ENCODE assay signal across 16 cellular contexts in genomic region chr4:13089659-13089998, GRCh38.
A peak's percentile ranks its signal among the peaks of the same experiment; 100 is the strongest.
DNase-seq lines count a peak whose midpoint lies in the region; ATAC-seq and TF ChIP-seq lines count a peak whose summit lies in the region.
"Had no signal": no experiment of that assay in that cellular context is flagged by ENCODE, and none has a peak within 500 bp of the region (broad histone marks: within the 10 kb centered on the region; RNA-seq: fewer than 3 reads in every experiment).

No MANE protein-coding gene starts in this region.

- TF ChIP-seq CTCF in GM23338 (conservative IDR thresholded peaks at IDR 0.05; ENCODE audit: low read depth in 2 of 2), result no peak
- TF ChIP-seq CTCF in WTC11 (IDR thresholded peaks at IDR 0.05), result no peak

- H3F3A ChIP-seq in GM23338 (replicated peaks; ENCODE audit: low read depth), result no peaks in the 10 kb centered on the region

- H3K36me3 Mint-ChIP-seq in GM23338 (ENCODE audit: low read depth) (no peaks in the 10 kb centered on the region), WTC11 (no peaks in the 10 kb centered on the region)
- H3K36me3 Mint-ChIP-seq in activated naive CD8-positive, alpha-beta T cell treated with anti-CD3 and anti-CD28 coated beads, Interleukin-2, amount 50 U/mL, for 24 hours (ENCODE audit: low read depth), result no peaks in the 10 kb centered on the region

- peaks cover 9% of the 10 kb centered on the region for H3K4me1 ChIP-seq in GM23338 (ENCODE audit: insufficient read depth)
- H3K4me1 ChIP-seq in muscle layer of colon (ENCODE audit: insufficient read depth, low read length), result peaks cover 28% of the 10 kb centered on the region
- H3K4me1 ChIP-seq: BE2C, Peyer's patch, SJSA1 had no signal

- no peak overlapping the region for H3K27ac ChIP-seq in GM23338 (ENCODE audit: low read depth)
- peak overlapping the region; percentile 26 for H3K27ac ChIP-seq in muscle layer of colon (ENCODE audit: low read depth, low read length)
- H3K27ac ChIP-seq: Peyer's patch, SJSA1 had no signal

- no peaks in the 10 kb centered on the region for H3K9me3 ChIP-seq in muscle layer of colon (ENCODE audit: low read length)
- H3K9me3 ChIP-seq: BE2C, Peyer's patch, SJSA1 had no signal

- DNase-seq in DMS79 (lab: John Stamatoyannopoulos, UW) (peak; percentile 1), GM23338 (ENCODE audit: low spot score) (peak; percentile 28), WTC11 (ENCODE audit: low spot score) (no peak), NCI-H446 (lab: John Stamatoyannopoulos, UW) (no peak), NCI-H2196 (lab: John Stamatoyannopoulos, UW; ENCODE audit: unreplicated experiment) (no peak)
- no peak for DNase-seq in activated naive CD8-positive, alpha-beta T cell treated with anti-CD3 and anti-CD28 coated beads, Interleukin-2, amount 50 U/mL, for 24 hours
- DNase-seq: BE2C, GOT3, NCI-H1092 treated with DMSO at 0.1 percent for 48 hours, NCI-H510A, NCI-H748 treated with DMSO at 0.1 percent for 48 hours, Peyer's patch, T-helper 1 cell had no signal

- H3K9ac ChIP-seq in muscle layer of colon (ENCODE audit: low read length), result no peak overlapping the region

- no peaks in the 10 kb centered on the region for H3K36me3 ChIP-seq in GM23338 (ENCODE audit: insufficient read depth)
- no peaks in the 10 kb centered on the region for H3K36me3 ChIP-seq in muscle layer of colon (ENCODE audit: insufficient read depth, low read length)
- H3K36me3 ChIP-seq: BE2C, Peyer's patch, SJSA1 had no signal

- H3K27ac Mint-ChIP-seq in GM23338 (no peak overlapping the region), WTC11 (peak overlapping the region; percentile 27; the same call in 1 of the 2 replicates)
- H3K27ac Mint-ChIP-seq in activated naive CD8-positive, alpha-beta T cell treated with anti-CD3 and anti-CD28 coated beads, Interleukin-2, amount 50 U/mL, for 24 hours, result no peak overlapping the region

- no peak overlapping the region for H2AFZ ChIP-seq in GM23338

- no peak overlapping the region for H3K4me2 ChIP-seq in GM23338

- H3K27me3 Mint-ChIP-seq in GM23338 (ENCODE audit: insufficient read depth, low read depth, poor library complexity) (no peaks in the 10 kb centered on the region), WTC11 (ENCODE audit: low read depth) (no peaks in the 10 kb centered on the region; the same call in 1 of the 2 replicates)
- H3K27me3 Mint-ChIP-seq in activated naive CD8-positive, alpha-beta T cell treated with anti-CD3 and anti-CD28 coated beads, Interleukin-2, amount 50 U/mL, for 24 hours, result peaks cover 2% of the 10 kb centered on the region

- peaks cover 9% of the 10 kb centered on the region for H3K4me1 Mint-ChIP-seq in GM23338
- H3K4me1 Mint-ChIP-seq in WTC11, result peaks cover 13% of the 10 kb centered on the region
- H3K4me1 Mint-ChIP-seq in activated naive CD8-positive, alpha-beta T cell treated with anti-CD3 and anti-CD28 coated beads, Interleukin-2, amount 50 U/mL, for 24 hours, result no peaks in the 10 kb centered on the region

- H3K4me3 Mint-ChIP-seq in GM23338 (no peak overlapping the region), WTC11 (no peak overlapping the region)
- no peak overlapping the region for H3K4me3 Mint-ChIP-seq in activated naive CD8-positive, alpha-beta T cell treated with anti-CD3 and anti-CD28 coated beads, Interleukin-2, amount 50 U/mL, for 24 hours

- peaks cover 4% of the 10 kb centered on the region; the same call in 1 of the 2 replicates for H3K9me2 ChIP-seq in GM23338 (ENCODE audit: insufficient read depth)

- CTCF ChIA-PET in WTC11 (lab: Charles Lee), result no interaction called here

- POLR2A ChIA-PET in WTC11 (lab: Charles Lee), result interaction anchor here (1.0 kb wide), 1 partner anchor 56 kb away, joined by 3 read pairs; no protein-coding TSS in a partner anchor

- no peak overlapping the region for H3K4me3 ChIP-seq in GM23338
- H3K4me3 ChIP-seq in muscle layer of colon (ENCODE audit: low read depth in 1 of 2, low read length in 2 of 2), result no peak overlapping the region
- H3K4me3 ChIP-seq: K562, Peyer's patch, SJSA1 had no signal

- H3K79me2 ChIP-seq in GM23338 (replicated peaks; ENCODE audit: insufficient read depth), result no peaks in the 10 kb centered on the region

- H4K20me1 ChIP-seq in GM23338 (replicated peaks; ENCODE audit: insufficient read depth), result no peaks in the 10 kb centered on the region

- ATAC-seq in GM23338 (peak; percentile 79), WTC11 (0 out of 2 replicates have a peak, but pooled peaks have one; percentile 56)
- ATAC-seq in activated naive CD8-positive, alpha-beta T cell treated with anti-CD3 and anti-CD28 coated beads, Interleukin-2, amount 50 U/mL, for 24 hours, result no peak
- ATAC-seq: K562 had no signal

- H3K27me3 ChIP-seq in GM23338 (ENCODE audit: insufficient read depth), result no peaks in the 10 kb centered on the region
- no peaks in the 10 kb centered on the region for H3K27me3 ChIP-seq in muscle layer of colon (ENCODE audit: control insufficient read depth in 1 of 2, insufficient read depth in 2 of 2, low read length in 2 of 2)
- H3K27me3 ChIP-seq: BE2C, Peyer's patch had no signal

- H3K9me3 Mint-ChIP-seq in GM23338, result 0 out of 3 replicates have a peak, but pooled peaks cover under 1% of the 10 kb centered on the region
- H3K9me3 Mint-ChIP-seq in WTC11, result peaks cover under 1% of the 10 kb centered on the region
- no peaks in the 10 kb centered on the region for H3K9me3 Mint-ChIP-seq in activated naive CD8-positive, alpha-beta T cell treated with anti-CD3 and anti-CD28 coated beads, Interleukin-2, amount 50 U/mL, for 24 hours

TF ChIP-seq in GM23338, 12 proteins besides CTCF, POLR2A, EP300 and RAD21 (continues in another document):
- TF ChIP-seq ZNF331 (CRISPR knock-in tag; IDR thresholded peaks at IDR 0.05; ENCODE audit: low read depth), result no peak

TF ChIP-seq in WTC11, 78 proteins besides CTCF, POLR2A, EP300 and RAD21 (continues in another document):
- TF ChIP-seq ATF1 (CRISPR knock-in tag; IDR thresholded peaks at IDR 0.05), result no peak
- no peak for TF ChIP-seq NFE2L1 (CRISPR knock-in tag; IDR thresholded peaks at IDR 0.05)
- no peak for TF ChIP-seq FOXP1 (CRISPR knock-in tag; IDR thresholded peaks at IDR 0.05; ENCODE audit: borderline replicate concordance)
- TF ChIP-seq ATF2 (CRISPR knock-in tag; IDR thresholded peaks at IDR 0.05; ENCODE audit: borderline replicate concordance, low read depth), result no peak
- no peak for TF ChIP-seq SP1 (CRISPR knock-in tag; conservative IDR thresholded peaks at IDR 0.05)
- no peak for TF ChIP-seq SOX15 (CRISPR knock-in tag; IDR thresholded peaks at IDR 0.05)
- no peak for TF ChIP-seq TEAD4 (CRISPR knock-in tag; IDR thresholded peaks at IDR 0.05)
- no peak for TF ChIP-seq PREB (CRISPR knock-in tag; IDR thresholded peaks at IDR 0.05; ENCODE audit: borderline replicate concordance)
- TF ChIP-seq E2F1 (CRISPR knock-in tag; IDR thresholded peaks at IDR 0.05), result no peak
- TF ChIP-seq HMGXB4 (CRISPR knock-in tag; IDR thresholded peaks at IDR 0.05), result no peak

Comparison
In these comparisons a context has a peak if more than half of its experiments do, and no peak if none do; other contexts are left out.
1. DNase-seq: peak in DMS79 (single experiment) and GM23338 (single experiment); none in WTC11 (single experiment), NCI-H446 (0 of 2), activated naive CD8-positive, alpha-beta T cell treated with anti-CD3 and anti-CD28 coated beads, Interleukin-2, amount 50 U/mL, for 24 hours (single experiment) and NCI-H2196 (single experiment).